Comparison of ENCODE assay signal across 19 cellular contexts in the genomic region with DNA sequence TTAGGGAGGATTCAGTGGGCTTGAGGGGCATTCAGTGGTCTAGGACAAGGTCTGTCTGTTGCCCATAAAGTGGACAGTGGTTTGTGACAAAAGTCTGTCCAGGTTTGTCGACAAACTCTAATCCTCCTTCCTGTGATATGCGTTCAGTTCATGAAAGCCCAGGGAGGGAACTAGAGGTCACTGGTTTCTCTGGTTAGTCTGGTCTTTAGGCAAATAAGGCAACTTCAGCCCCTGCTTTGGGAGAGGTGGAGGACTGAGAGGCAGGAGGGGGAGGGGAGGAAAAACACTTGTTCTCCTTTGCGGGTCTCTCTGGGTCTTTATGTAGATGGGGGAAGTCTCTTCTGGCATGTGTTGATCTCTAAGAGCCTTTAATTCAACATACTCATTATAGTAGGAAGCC.
"Had no signal": no experiment of that assay in that cellular context is flagged by ENCODE, and none has a peak within 500 bp of the region (broad histone marks: within the 10 kb centered on the region; RNA-seq: fewer than 3 reads in every experiment).

No MANE protein-coding gene starts in this region.

- H3K4me3 Mint-ChIP-seq: activated CD8-positive, alpha-beta T cell treated with anti-CD3 and anti-CD28 coated beads, Interleukin-2, amount 10 ng/mL, durations not matched to agents 7 days and 5 days; activated naive CD8-positive, alpha-beta T cell treated with anti-CD3 and anti-CD28 coated beads for 36 hours; central memory CD8-positive, alpha-beta T cell; naive B cell; stimulated activated naive CD8-positive, alpha-beta T cell treated with anti-CD3 and anti-CD28 coated beads, Interleukin-15, amount 100 ng/mL, for 72 hours; T-helper 17 cell had no signal

- H3K9me3 ChIP-seq: body of pancreas, ovary, upper lobe of left lung had no signal

- H3K4me3 ChIP-seq: body of pancreas, lung, ovary, sigmoid colon, upper lobe of left lung had no signal

- H3K27me3 Mint-ChIP-seq: activated naive CD8-positive, alpha-beta T cell treated with anti-CD3 and anti-CD28 coated beads for 36 hours; central memory CD8-positive, alpha-beta T cell; stimulated activated naive CD8-positive, alpha-beta T cell treated with anti-CD3 and anti-CD28 coated beads, Interleukin-15, amount 100 ng/mL, for 72 hours; T-helper 17 cell had no signal

- H3K27me3 ChIP-seq: body of pancreas, ovary, sigmoid colon, upper lobe of left lung had no signal

- H3K27ac Mint-ChIP-seq: activated CD8-positive, alpha-beta T cell treated with anti-CD3 and anti-CD28 coated beads, Interleukin-2, amount 10 ng/mL, durations not matched to agents 7 days and 5 days; activated naive CD8-positive, alpha-beta T cell treated with anti-CD3 and anti-CD28 coated beads for 36 hours; stimulated activated naive CD8-positive, alpha-beta T cell treated with anti-CD3 and anti-CD28 coated beads, Interleukin-15, amount 100 ng/mL, for 72 hours; T-helper 17 cell had no signal

- H3K9me3 Mint-ChIP-seq: central memory CD8-positive, alpha-beta T cell; stimulated activated naive CD8-positive, alpha-beta T cell treated with anti-CD3 and anti-CD28 coated beads, Interleukin-15, amount 100 ng/mL, for 72 hours had no signal

- DNase-seq: activated CD4-positive, alpha-beta T cell treated with anti-CD3 and anti-CD28 coated beads for 4 hours; activated CD8-positive, alpha-beta memory T cell treated with anti-CD3 and anti-CD28 coated beads, Interleukin-2, amount 50 U/mL, for 4 hours; activated CD8-positive, alpha-beta T cell treated with anti-CD3 and anti-CD28 coated beads, Interleukin-2, amount 10 ng/mL, durations not matched to agents 7 days and 5 days; activated naive CD8-positive, alpha-beta T cell treated with anti-CD3 and anti-CD28 coated beads for 36 hours; activated T-cell treated with anti-CD3 and anti-CD28 coated beads, Interleukin-2, amount 50 U/mL, for 48 hours; amygdala; body of pancreas; cortex of kidney; effector CD4-positive, alpha-beta T cell; left cardiac atrium; naive B cell; ovary; sigmoid colon; stimulated activated CD4-positive, alpha-beta T cell treated with anti-CD3 and anti-CD28 coated beads, Interleukin-1b, Interleukin-23, amount 100 ng/mL, for 48 hours; stimulated activated naive CD8-positive, alpha-beta T cell treated with anti-CD3 and anti-CD28 coated beads, Interleukin-15, amount 100 ng/mL, for 72 hours; T-helper 17 cell; upper lobe of left lung had no signal

- H3K36me3 ChIP-seq: ovary, sigmoid colon, upper lobe of left lung had no signal

- H3K4me1 ChIP-seq: sigmoid colon, upper lobe of left lung had no signal

- ATAC-seq: activated CD8-positive, alpha-beta T cell treated with anti-CD3 and anti-CD28 coated beads, Interleukin-2, amount 10 ng/mL, durations not matched to agents 7 days and 5 days; body of pancreas; left cardiac atrium; stimulated activated naive CD8-positive, alpha-beta T cell treated with anti-CD3 and anti-CD28 coated beads, Interleukin-15, amount 100 ng/mL, for 72 hours; T-helper 17 cell had no signal

- H3K27ac ChIP-seq: body of pancreas, ovary, sigmoid colon, upper lobe of left lung had no signal
